Comparison of ENCODE assay signal across 20 cellular contexts in the genomic region with DNA sequence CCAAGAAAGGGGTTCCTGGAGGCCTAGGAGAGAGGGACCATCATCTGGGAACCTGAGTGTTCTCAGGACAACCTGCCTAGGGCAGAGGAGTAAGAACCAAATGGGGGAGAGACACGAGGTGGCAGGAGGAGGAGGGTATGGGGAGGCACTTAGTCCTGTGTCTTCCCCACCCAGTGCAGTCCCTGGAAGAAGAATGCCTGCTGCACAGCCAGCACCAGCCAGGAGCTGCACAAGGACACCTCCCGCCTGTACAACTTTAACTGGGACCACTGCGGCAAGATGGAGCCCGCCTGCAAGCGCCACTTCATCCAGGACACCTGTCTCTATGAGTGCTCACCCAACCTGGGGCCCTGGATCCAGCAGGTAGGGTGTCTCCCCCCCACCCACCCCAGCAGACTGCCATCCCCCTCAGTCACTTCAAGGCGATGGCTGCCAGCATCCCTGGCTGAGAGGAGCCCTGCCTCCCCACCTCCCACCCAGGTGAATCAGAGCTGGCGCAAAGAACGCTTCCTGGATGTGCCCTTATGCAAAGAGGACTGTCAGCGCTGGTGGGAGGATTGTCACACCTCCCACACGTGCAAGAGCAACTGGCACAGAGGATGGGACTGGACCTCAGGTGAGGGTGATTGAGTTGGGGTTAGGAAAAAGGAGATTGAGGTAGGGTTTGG. TPM values are rescaled to one million over a fixed set of nuclear protein-coding genes. Genes with fewer than 3 reads are reported as not detected.
DNase-seq lines count a peak whose midpoint lies in the region; ATAC-seq and TF ChIP-seq lines count a peak whose summit lies in the region.
"Had no signal": no experiment of that assay in that cellular context is flagged by ENCODE, and none has a peak within 500 bp of the region (broad histone marks: within the 10 kb centered on the region; RNA-seq: fewer than 3 reads in every experiment).

No MANE protein-coding gene starts in this region.

- no peak overlapping the region for H2BK12ac ChIP-seq in neuronal stem cell (ENCODE audit: low read length)

- no peaks in the 10 kb centered on the region for H3K27me3 ChIP-seq in CD8-positive, alpha-beta memory T cell (ENCODE audit: insufficient read depth, low read length, poor library complexity, severe bottlenecking)
- H3K27me3 ChIP-seq in neuronal stem cell (ENCODE audit: control insufficient read depth in 3 of 3, insufficient read depth in 3 of 3, low read depth in 1 of 3, low read length in 3 of 3) (peaks cover 0 to 23% (median 0%) of the 10 kb centered on the region in 3 experiments), MG63 (no peaks in the 10 kb centered on the region)

- no CpG with 5 or more reads among the region's 10 CpGs for WGBS in neuronal stem cell (ENCODE audit: extremely low coverage in 2 of 2, insufficient read length in 2 of 2, insufficient replicate concordance in 1 of 2), 2 donors

- H3K18ac ChIP-seq in neuronal stem cell (ENCODE audit: low read length): no peak overlapping the region

- H2BK5ac ChIP-seq in neuronal stem cell (ENCODE audit: low read length): no peak overlapping the region

- H3K4me1 ChIP-seq in CD8-positive, alpha-beta memory T cell (ENCODE audit: insufficient read depth, low read length): peaks cover 16% of the 10 kb centered on the region
- peaks cover 5 to 9% of the 10 kb centered on the region in 2 donors for H3K4me1 ChIP-seq in neuronal stem cell (ENCODE audit: control insufficient read depth in 2 of 2, insufficient read depth in 1 of 2, low read depth in 1 of 2, low read length in 2 of 2)

- no peak overlapping the region for H2AFZ ChIP-seq in neuronal stem cell (ENCODE audit: low read length)

- peak overlapping the region; percentile 62 for H2AK5ac ChIP-seq in neuronal stem cell (ENCODE audit: low read depth, low read length)

- peak overlapping the region in 3 of 8 donors; percentile 77 to 80 (median 79) for H3K27ac Mint-ChIP-seq in CD8-positive, alpha-beta memory T cell
- H3K27ac Mint-ChIP-seq: activated CD4-positive, alpha-beta memory T cell treated with anti-CD3 and anti-CD28 coated beads for 36 hours; HFFc6 had no signal

- POLR2A ChIA-PET in CD8-positive, alpha-beta memory T cell (lab: Charles Lee): no interaction called here

- peak in 2 of 3 experiments; percentile 32 to 46 for DNase-seq in NCI-H1417 (lab: John Stamatoyannopoulos, UW)
- DNase-seq in NCI-H1417 treated with DMSO at 0.1 percent for 48 hours (lab: John Stamatoyannopoulos, UW): no peak
- no peak for DNase-seq in CD8-positive, alpha-beta memory T cell
- peak; percentile 69 for DNase-seq in coronary artery (ENCODE audit: low spot score)
- DNase-seq in neuronal stem cell (ENCODE audit: low spot score): no peak
- DNase-seq in GM19240 (ENCODE audit: insufficient read length, low spot score): no peak
- no peak for DNase-seq in MG63
- DNase-seq: 8988T; activated CD4-positive, alpha-beta memory T cell treated with anti-CD3 and anti-CD28 coated beads for 36 hours; cerebellar nuclear complex; DND-41; foreskin fibroblast; HFFc6; NCI-H1694 treated with DMSO at 0.1 percent for 48 hours; NCI-H2227 treated with DMSO at 0.1 percent for 48 hours; T-helper 1 cell had no signal

- no peak for TF ChIP-seq CTCF in coronary artery (IDR thresholded peaks at IDR 0.05)

- no peak overlapping the region for H3K14ac ChIP-seq in neuronal stem cell (ENCODE audit: low read length)

- H2BK15ac ChIP-seq in neuronal stem cell (ENCODE audit: low read length): no peak overlapping the region

- CTCF ChIA-PET in CD8-positive, alpha-beta memory T cell (lab: Charles Lee): no interaction called here

- no peaks in the 10 kb centered on the region for H3K9me3 ChIP-seq in CD8-positive, alpha-beta memory T cell (ENCODE audit: low read length)
- H3K9me3 ChIP-seq in neuronal stem cell (replicated peaks in 1 of 2; ENCODE audit: control insufficient read depth in 2 of 2, insufficient read depth in 1 of 2, low read depth in 1 of 2, low read length in 2 of 2) (no peaks in the 10 kb centered on the region), MG63 (no peaks in the 10 kb centered on the region)

- H3K4me3 ChIP-seq in CD8-positive, alpha-beta memory T cell (ENCODE audit: low read length): no peak overlapping the region
- H3K4me3 ChIP-seq in coronary artery (no peak overlapping the region), neuronal stem cell (ENCODE audit: low read length in 2 of 2) (no peak overlapping the region), MG63 (no peak overlapping the region)
- H3K4me3 ChIP-seq: skin epidermis had no signal

- peaks cover 16 to 19% (median 18%) of the 10 kb centered on the region in 3 donors for H3K4me1 Mint-ChIP-seq in CD8-positive, alpha-beta memory T cell

- H3K23ac ChIP-seq in neuronal stem cell (ENCODE audit: low read depth, low read length, poor library complexity): no peak overlapping the region

- H3K9ac ChIP-seq in neuronal stem cell (ENCODE audit: low read depth, low read length, poor library complexity): no peak overlapping the region

- H3K9me3 Mint-ChIP-seq in CD8-positive, alpha-beta memory T cell: no peaks in the 10 kb centered on the region
- H3K9me3 Mint-ChIP-seq: activated CD4-positive, alpha-beta memory T cell treated with anti-CD3 and anti-CD28 coated beads for 36 hours; HFFc6 had no signal

- no peak for ATAC-seq in GM21360 (IDR thresholded peaks at IDR 0.05; ENCODE audit: unreplicated experiment)

- H3K36me3 Mint-ChIP-seq in CD8-positive, alpha-beta memory T cell: peaks cover 0 to 9% (median 0%) of the 10 kb centered on the region in 3 donors

- no peak overlapping the region for H4K91ac ChIP-seq in neuronal stem cell (ENCODE audit: low read depth, low read length, poor library complexity)

- peak overlapping the region in 5 of 7 donors; percentile 26 to 65 (median 52) for H3K4me3 Mint-ChIP-seq in CD8-positive, alpha-beta memory T cell
- H3K4me3 Mint-ChIP-seq: activated CD4-positive, alpha-beta memory T cell treated with anti-CD3 and anti-CD28 coated beads for 36 hours; HFFc6 had no signal

- H3K4me2 ChIP-seq in neuronal stem cell (ENCODE audit: insufficient read depth, low read length, poor library complexity, severe bottlenecking): no peak overlapping the region

- H3K79me1 ChIP-seq in neuronal stem cell (ENCODE audit: low read depth, low read length): peaks cover 7% of the 10 kb centered on the region

- no peak overlapping the region for H4K8ac ChIP-seq in neuronal stem cell (ENCODE audit: low read depth, low read length)

- no peak overlapping the region for H2BK120ac ChIP-seq in neuronal stem cell (ENCODE audit: low read depth, low read length)

- no peaks in the 10 kb centered on the region for H3K36me3 ChIP-seq in CD8-positive, alpha-beta memory T cell (ENCODE audit: insufficient read depth, low read length)
- H3K36me3 ChIP-seq in neuronal stem cell (replicated peaks in 1 of 2; ENCODE audit: control insufficient read depth in 2 of 2, insufficient read depth in 2 of 2, low read length in 2 of 2): no peaks in the 10 kb centered on the region
- H3K36me3 ChIP-seq in MG63: peaks cover 6% of the 10 kb centered on the region; the same call in 1 of the 2 replicates

- H3K4ac ChIP-seq in neuronal stem cell (ENCODE audit: low read length): no peak overlapping the region

- no peak overlapping the region for H3K27ac ChIP-seq in CD8-positive, alpha-beta memory T cell (ENCODE audit: low read depth, low read length)
- H3K27ac ChIP-seq in coronary artery (no peak overlapping the region), neuronal stem cell (replicated peaks; ENCODE audit: low read length) (no peak overlapping the region)
- H3K27ac ChIP-seq: C4-2B had no signal

- H3K27me3 Mint-ChIP-seq in CD8-positive, alpha-beta memory T cell: peaks cover 13 to 19% of the 10 kb centered on the region in 2 donors

RNA-seq across cellular contexts. Expression of gene INPPL1, which starts 3.7 kb away (rescaled TPM):
- total RNA-seq in CD8-positive, alpha-beta memory T cell: 100 to 1,000 TPM in 1 of 2 experiments, 10 to 100 TPM in 1; 97.2 to 103 TPM
- 11.3 TPM for polyA plus RNA-seq in CD8-positive, alpha-beta memory T cell
- polyA plus RNA-seq in neuronal stem cell (2013, experiment 1 of 2): 73.7 TPM
- polyA plus RNA-seq in neuronal stem cell (2013, experiment 2 of 2): 71.0 TPM
- total RNA-seq in MG63 (2014; rRNA removed; shearing (Covaris generic); ENCODE audit: low replicate concordance): 25.6 and 51.8 TPM in 2 replicates

RNA-seq across cellular contexts. Expression of gene FOLR2, which starts 4.2 kb away (rescaled TPM):
- total RNA-seq in CD8-positive, alpha-beta memory T cell: under 1 TPM in 1 of 2 experiments, not detected in 1; 0.26 TPM
- polyA plus RNA-seq in CD8-positive, alpha-beta memory T cell: not detected
- polyA plus RNA-seq in neuronal stem cell (2013, experiment 1 of 2): not detected
- not detected for polyA plus RNA-seq in neuronal stem cell (2013, experiment 2 of 2)
- not detected in 2 replicates for total RNA-seq in MG63 (2014; rRNA removed; shearing (Covaris generic); ENCODE audit: low replicate concordance)
- total RNA-seq: activated CD4-positive, alpha-beta memory T cell treated with anti-CD3 and anti-CD28 coated beads for 36 hours; HFFc6; MCF 10A had no signal

RNA-seq across cellular contexts. Expression of gene PHOX2A, which starts 23.1 kb away (rescaled TPM):
- total RNA-seq in CD8-positive, alpha-beta memory T cell: not detected
- polyA plus RNA-seq in CD8-positive, alpha-beta memory T cell: not detected
- polyA plus RNA-seq in neuronal stem cell (2013, experiment 1 of 2): 0.10 TPM
- polyA plus RNA-seq in neuronal stem cell (2013, experiment 2 of 2): 0.18 TPM
- not detected in 2 replicates for total RNA-seq in MG63 (2014; rRNA removed; shearing (Covaris generic); ENCODE audit: low replicate concordance)
- total RNA-seq: activated CD4-positive, alpha-beta memory T cell treated with anti-CD3 and anti-CD28 coated beads for 36 hours; HFFc6; MCF 10A had no signal

RNA-seq across cellular contexts. Expression of gene FOLR1, which starts 28.9 kb away (rescaled TPM):
- total RNA-seq in CD8-positive, alpha-beta memory T cell: not detected
- polyA plus RNA-seq in CD8-positive, alpha-beta memory T cell: not detected
- polyA plus RNA-seq in neuronal stem cell (2013, experiment 1 of 2): 10.5 TPM
- polyA plus RNA-seq in neuronal stem cell (2013, experiment 2 of 2): 11.0 TPM
- total RNA-seq in MG63 (2014; rRNA removed; shearing (Covaris generic); ENCODE audit: low replicate concordance): 0.23 and 3.0 TPM in 2 replicates
- total RNA-seq: activated CD4-positive, alpha-beta memory T cell treated with anti-CD3 and anti-CD28 coated beads for 36 hours had no signal

Comparison
In these comparisons a context has a peak if more than half of its experiments do, and no peak if none do; other contexts are left out.
1. DNase-seq: peak in NCI-H1417 (2 of 3) and coronary artery (single experiment); none in NCI-H1417 treated with DMSO at 0.1 percent for 48 hours (single experiment), CD8-positive, alpha-beta memory T cell (0 of 5), neuronal stem cell (single experiment), GM19240 (single experiment) and MG63 (single experiment).